In the genomic region with DNA sequence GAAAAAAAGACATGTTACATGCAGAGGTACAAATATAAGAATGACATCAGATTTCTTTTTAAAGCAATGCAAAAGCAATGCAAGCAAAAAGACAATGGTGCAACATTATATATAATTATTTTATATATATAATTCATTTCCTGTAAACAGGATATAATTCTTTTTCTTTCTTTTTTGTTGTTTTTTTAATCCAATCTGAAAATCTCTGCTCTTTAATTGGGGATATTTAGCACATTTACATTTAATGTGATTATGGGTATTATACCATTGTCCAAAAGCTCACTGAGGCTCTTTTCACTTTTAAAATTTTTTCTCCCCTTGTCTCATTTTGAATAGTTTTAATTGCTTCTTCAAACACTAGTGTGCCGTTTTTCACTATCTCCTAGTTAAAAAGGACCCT, we compare ENCODE assay signal across 29 cellular contexts.
"Had no signal": no experiment of that assay in that cellular context is flagged by ENCODE, and none has a peak within 500 bp of the region (broad histone marks: within the 10 kb centered on the region; RNA-seq: fewer than 3 reads in every experiment).

No MANE protein-coding gene starts in this region.

- DNase-seq: natural killer cell; occipital lobe; ovary; posterior cingulate gyrus; psoas muscle; right cardiac atrium; right lobe of liver; sigmoid colon; small intestine; stimulated activated CD4-positive, alpha-beta T cell treated with anti-CD3 and anti-CD28 coated beads, Interleukin-15, amount 100 ng/mL, for 24 hours; stimulated activated CD4-positive, alpha-beta T cell treated with anti-CD3 and anti-CD28 coated beads, Interleukin-2, amount 100 ng/mL, for 24 hours; stimulated activated CD4-positive, alpha-beta T cell treated with anti-CD3 and anti-CD28 coated beads, Interleukin-2, amount 100 ng/mL, for 48 hours; stimulated activated CD4-positive, alpha-beta T cell treated with anti-CD3 and anti-CD28 coated beads, Interleukin-4, amount 100 ng/mL, for 24 hours; stimulated activated naive CD4-positive, alpha-beta T cell; stimulated activated naive CD8-positive, alpha-beta T cell treated with anti-CD3 and anti-CD28 coated beads, Interleukin-15, amount 100 ng/mL, for 72 hours; stimulated activated naive CD8-positive, alpha-beta T cell treated with anti-CD3 and anti-CD28 coated beads, Interleukin-15, Interleukin-2, amounts not matched to agents 100 U/mL and 50 U/mL, for 24 hours; substantia nigra; testis; tibial artery; transverse colon; upper lobe of right lung; uterus had no signal

- H3K4me2 ChIP-seq: neural progenitor cell had no signal

- FAIRE-seq: small intestine had no signal

- H3K9me3 ChIP-seq: ovary, right lobe of liver, testis had no signal

- H3K4me3 ChIP-seq: neural progenitor cell, ovary, psoas muscle, right lobe of liver, sigmoid colon, suprapubic skin, testis, tibial artery, transverse colon, upper lobe of right lung, uterus had no signal

- H3K36me3 ChIP-seq: ovary, right lobe of liver, sigmoid colon, suprapubic skin, tibial artery, transverse colon, upper lobe of right lung, uterus had no signal

- H3K27me3 ChIP-seq: neural progenitor cell, ovary, right lobe of liver, sigmoid colon, suprapubic skin, testis, tibial artery, transverse colon, upper lobe of right lung, uterus had no signal

- H3K36me3 Mint-ChIP-seq: stimulated activated effector memory CD8-positive, alpha-beta T cell treated with anti-CD3 and anti-CD28 coated beads, Interleukin-12 subunit alpha, Interleukin-12 subunit beta, amount 100 ng/mL, for 72 hours; type B pancreatic cell had no signal

- H2AFZ ChIP-seq: neural progenitor cell, parathyroid adenoma had no signal

- H3K4me1 ChIP-seq: parathyroid adenoma, psoas muscle, right lobe of liver, sigmoid colon, suprapubic skin, testis, tibial artery, transverse colon, upper lobe of right lung, uterus had no signal

- H3K4me1 Mint-ChIP-seq: natural killer cell; nephron; neural progenitor cell; stimulated activated effector memory CD8-positive, alpha-beta T cell treated with anti-CD3 and anti-CD28 coated beads, Interleukin-12 subunit alpha, Interleukin-12 subunit beta, amount 100 ng/mL, for 72 hours; stimulated activated naive CD8-positive, alpha-beta T cell treated with anti-CD3 and anti-CD28 coated beads, Interleukin-15, amount 100 ng/mL, for 72 hours had no signal

- H3K4me3 Mint-ChIP-seq: natural killer cell; nephron; neural progenitor cell; stimulated activated effector memory CD8-positive, alpha-beta T cell treated with anti-CD3 and anti-CD28 coated beads, Interleukin-12 subunit alpha, Interleukin-12 subunit beta, amount 100 ng/mL, for 72 hours; stimulated activated naive CD8-positive, alpha-beta T cell treated with anti-CD3 and anti-CD28 coated beads, Interleukin-15, amount 100 ng/mL, for 72 hours; type B pancreatic cell had no signal

- H3K27me3 Mint-ChIP-seq: progenitor cell of endocrine pancreas had no signal

- H3K27ac ChIP-seq: neural progenitor cell, ovary, parathyroid adenoma, psoas muscle, right lobe of liver, sigmoid colon, suprapubic skin, testis, tibial artery, transverse colon, upper lobe of right lung, uterus had no signal

- H3K9ac ChIP-seq: neural progenitor cell, parathyroid adenoma had no signal

- H3K27ac Mint-ChIP-seq: natural killer cell; nephron; neural progenitor cell; progenitor cell of endocrine pancreas; stimulated activated effector memory CD8-positive, alpha-beta T cell treated with anti-CD3 and anti-CD28 coated beads, Interleukin-12 subunit alpha, Interleukin-12 subunit beta, amount 100 ng/mL, for 72 hours; type B pancreatic cell had no signal

- H3K79me2 ChIP-seq: parathyroid adenoma had no signal

- ATAC-seq: natural killer cell; psoas muscle; right cardiac atrium; right lobe of liver; stimulated activated effector memory CD8-positive, alpha-beta T cell treated with anti-CD3 and anti-CD28 coated beads, Interleukin-12 subunit alpha, Interleukin-12 subunit beta, amount 100 ng/mL, for 72 hours; stimulated activated naive CD8-positive, alpha-beta T cell treated with anti-CD3 and anti-CD28 coated beads, Interleukin-15, amount 100 ng/mL, for 72 hours; stimulated activated naive CD8-positive, alpha-beta T cell treated with anti-CD3 and anti-CD28 coated beads, Interleukin-15, Interleukin-2, amounts not matched to agents 100 U/mL and 50 U/mL, for 24 hours; upper lobe of right lung had no signal
